In the genomic region with DNA sequence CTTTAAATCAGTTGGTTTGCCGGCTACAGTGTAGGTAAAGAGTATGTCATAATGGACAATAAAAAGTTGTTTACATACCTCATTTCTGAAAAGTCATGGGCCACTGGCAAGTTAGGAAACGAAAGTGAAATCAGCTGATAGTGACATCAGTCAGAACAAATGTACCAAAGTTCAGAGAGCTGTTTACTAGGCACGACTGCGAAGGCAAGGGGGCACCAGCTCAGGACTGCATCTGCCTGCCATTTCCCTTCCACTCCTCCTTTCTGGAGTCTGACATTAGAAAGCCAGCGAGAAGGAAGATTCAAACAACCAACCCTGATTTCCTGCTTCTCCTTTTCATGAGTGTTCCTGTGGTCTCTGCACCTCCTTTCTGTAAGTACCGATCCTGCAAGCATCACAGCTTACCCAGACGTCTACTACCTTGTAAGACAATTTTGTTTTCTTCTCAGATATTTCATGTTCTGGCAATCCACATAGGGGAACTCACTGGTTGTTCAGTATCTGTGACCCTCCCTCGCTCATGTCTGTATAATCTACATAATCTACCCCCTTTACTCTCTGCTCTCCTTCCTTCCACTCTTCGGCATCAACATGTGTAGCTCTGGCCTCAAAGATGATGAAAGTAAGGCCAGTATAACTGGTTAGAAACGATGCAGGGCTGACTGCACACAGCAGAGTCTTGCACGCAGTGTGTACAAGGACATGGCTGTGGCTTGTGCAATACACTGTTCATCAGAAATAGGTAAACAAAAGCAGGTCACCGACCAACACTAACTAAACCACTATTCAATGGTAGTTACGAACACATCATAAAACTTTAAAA, we compare ENCODE assay signal across 8 cellular contexts.
DNase-seq lines count a peak whose midpoint lies in the region; ATAC-seq and TF ChIP-seq lines count a peak whose summit lies in the region.

TMEM140 (plus strand) TSS at position 174 of the 823 bp plus-strand sequence. CDS start 16,370 bp downstream, outside the sequence.

- TF ChIP-seq POLR2A in Raji (IDR thresholded peaks at IDR 0.05; ENCODE audit: insufficient read depth, low read depth, low read length), result peak; percentile 25; the same call in 1 of the 2 replicates

- H3K9me3 Mint-ChIP-seq in stimulated activated memory B cell treated with anti-CD40 and anti-IgM and Interleukin-4, amounts not matched to agents 10 μg/mL and 1 μg/mL and 100 μg/mL, for 72 hours, result no peaks in the 10 kb centered on the region

- H3K27ac Mint-ChIP-seq in stimulated activated memory B cell treated with anti-CD40 and anti-IgM and Interleukin-4, amounts not matched to agents 10 μg/mL and 1 μg/mL and 100 μg/mL, for 72 hours, result peak within 1 kb of the TSS; percentile 93

- no peaks in the 10 kb centered on the region for H3K27me3 Mint-ChIP-seq in stimulated activated memory B cell treated with anti-CD40 and anti-IgM and Interleukin-4, amounts not matched to agents 10 μg/mL and 1 μg/mL and 100 μg/mL, for 72 hours

- H3K4me1 Mint-ChIP-seq in stimulated activated memory B cell treated with anti-CD40 and anti-IgM and Interleukin-4, amounts not matched to agents 10 μg/mL and 1 μg/mL and 100 μg/mL, for 72 hours, result peaks cover 45% of the 10 kb centered on the region

- DNase-seq in stimulated activated CD4-positive, alpha-beta T cell treated with anti-CD3 and anti-CD28 coated beads, Interleukin-15, amount 100 ng/mL, for 24 hours, result peak; percentile 52
- DNase-seq in stimulated activated CD4-positive, alpha-beta T cell treated with anti-CD3 and anti-CD28 coated beads, Interleukin-12 subunit alpha, Interleukin-12 subunit beta, amount 100 ng/mL, for 4 hours, result no peak
- DNase-seq in amniotic epithelial cell (ENCODE audit: low read depth), result peak; percentile 80
- peak; percentile 87 for DNase-seq in iris pigment epithelial cell (ENCODE audit: low read depth)
- no peak for DNase-seq in ecto neural progenitor cell (ENCODE audit: low spot score)

- H3K4me3 Mint-ChIP-seq in stimulated activated memory B cell treated with anti-CD40 and anti-IgM and Interleukin-4, amounts not matched to agents 10 μg/mL and 1 μg/mL and 100 μg/mL, for 72 hours, result peak within 1 kb of the TSS; percentile 81

- peak; percentile 71 for ATAC-seq in HG02973 (IDR thresholded peaks at IDR 0.05; ENCODE audit: unreplicated experiment)
- ATAC-seq in stimulated activated memory B cell treated with anti-CD40 and anti-IgM and Interleukin-4, amounts not matched to agents 10 μg/mL and 1 μg/mL and 100 μg/mL, for 72 hours, result peak; percentile 90

- peaks cover 12% of the 10 kb centered on the region for H3K36me3 Mint-ChIP-seq in stimulated activated memory B cell treated with anti-CD40 and anti-IgM and Interleukin-4, amounts not matched to agents 10 μg/mL and 1 μg/mL and 100 μg/mL, for 72 hours

Comparison
In these comparisons a context has a peak if more than half of its experiments do, and no peak if none do; other contexts are left out.
1. DNase-seq: peak in stimulated activated CD4-positive, alpha-beta T cell treated with anti-CD3 and anti-CD28 coated beads, Interleukin-15, amount 100 ng/mL, for 24 hours (single experiment), amniotic epithelial cell (single experiment) and iris pigment epithelial cell (single experiment); none in stimulated activated CD4-positive, alpha-beta T cell treated with anti-CD3 and anti-CD28 coated beads, Interleukin-12 subunit alpha, Interleukin-12 subunit beta, amount 100 ng/mL, for 4 hours (single experiment) and ecto neural progenitor cell (single experiment).